28 cellular contexts compared by ENCODE assay signal in the genomic region with DNA sequence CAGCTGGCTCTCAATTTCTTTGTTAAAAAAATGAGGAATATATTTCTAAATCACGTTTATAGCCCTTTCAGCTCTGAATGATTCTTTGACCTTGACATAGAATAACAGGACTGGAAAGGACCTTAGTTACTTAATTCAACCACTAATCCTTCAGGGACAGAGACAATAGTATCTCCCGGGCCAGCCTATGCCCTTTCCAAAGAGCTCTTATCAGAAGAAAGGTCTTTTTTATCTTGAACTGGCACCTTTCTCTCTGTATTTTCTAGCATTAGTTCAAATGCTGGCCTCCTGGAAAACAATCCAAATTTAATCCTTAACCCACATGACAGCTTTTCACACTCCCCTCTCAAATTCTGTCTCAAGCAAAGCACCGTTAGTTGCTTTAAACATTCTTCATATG.
"Had no signal": no experiment of that assay in that cellular context is flagged by ENCODE, and none has a peak within 500 bp of the region (broad histone marks: within the 10 kb centered on the region; RNA-seq: fewer than 3 reads in every experiment).

No MANE protein-coding gene starts in this region.

- H3K9me3 Mint-ChIP-seq: activated naive CD8-positive, alpha-beta T cell treated with anti-CD3 and anti-CD28 coated beads, Interleukin-2, amount 50 U/mL, for 24 hours; activated T-helper 2 cell treated with anti-CD3 and anti-CD28 coated beads, Interferon-gamma antibody, Interleukin-2, Interleukin-4, amounts not matched to agents 10 μg/mL and 5 μg/mL and 100 μg/mL, durations not matched to agents 14 hours and 24 hours and 36 hours; dendritic cell treated with granulocyte-macrophage colony-stimulating factor and Interleukin-4, amounts not matched to agents 40 ng/mL and 50 ng/mL, for 4 days; neural crest cell had no signal

- H3K4me1 Mint-ChIP-seq: neural crest cell; stimulated activated memory B cell treated with anti-CD40 and anti-IgM and Interleukin-4, amounts not matched to agents 10 μg/mL and 1 μg/mL and 100 μg/mL, for 72 hours had no signal

- H3K27ac Mint-ChIP-seq: activated B cell treated with CpG ODN at 0.5 μM for 24 hours; activated CD8-positive, alpha-beta T cell treated with anti-CD3 and anti-CD28 coated beads for 36 hours; activated naive CD4-positive, alpha-beta T cell treated with anti-CD3 and anti-CD28 coated beads, Interleukin-2, amount 50 U/mL, for 24 hours; activated naive CD8-positive, alpha-beta T cell treated with anti-CD3 and anti-CD28 coated beads, Interleukin-2, amount 50 U/mL, for 24 hours; activated T-helper 2 cell treated with anti-CD3 and anti-CD28 coated beads, Interferon-gamma antibody, Interleukin-2, Interleukin-4, amounts not matched to agents 10 μg/mL and 5 μg/mL and 100 μg/mL, durations not matched to agents 14 hours and 24 hours and 36 hours; dendritic cell treated with granulocyte-macrophage colony-stimulating factor and Interleukin-4, amounts not matched to agents 40 ng/mL and 50 ng/mL, for 4 days; endodermal cell; stimulated activated memory B cell treated with anti-CD40 and anti-IgM and Interleukin-4, amounts not matched to agents 10 μg/mL and 1 μg/mL and 100 μg/mL, for 72 hours had no signal

- H3K27ac ChIP-seq: esophagus squamous epithelium, heart right ventricle, parathyroid adenoma, psoas muscle, upper lobe of left lung, vagina had no signal

- H3K4me3 Mint-ChIP-seq: activated B cell treated with CpG ODN at 0.5 μM for 24 hours; activated CD8-positive, alpha-beta T cell treated with anti-CD3 and anti-CD28 coated beads for 36 hours; activated naive CD4-positive, alpha-beta T cell treated with anti-CD3 and anti-CD28 coated beads, Interleukin-2, amount 50 U/mL, for 24 hours; activated naive CD8-positive, alpha-beta T cell treated with anti-CD3 and anti-CD28 coated beads, Interleukin-2, amount 50 U/mL, for 24 hours; dendritic cell treated with granulocyte-macrophage colony-stimulating factor and Interleukin-4, amounts not matched to agents 40 ng/mL and 50 ng/mL, for 4 days; endodermal cell; naive thymus-derived CD8-positive, alpha-beta T cell; neural crest cell; stimulated activated memory B cell treated with anti-CD40 and anti-IgM and Interleukin-4, amounts not matched to agents 10 μg/mL and 1 μg/mL and 100 μg/mL, for 72 hours; stimulated activated naive CD8-positive, alpha-beta T cell treated with anti-CD3 and anti-CD28 coated beads, Interleukin-15, amount 100 ng/mL, for 72 hours had no signal

- DNase-seq: activated B cell treated with CpG ODN at 0.5 μM for 24 hours; activated CD4-positive, alpha-beta T cell treated with anti-CD3 and anti-CD28 coated beads, Interleukin-2, amount 50 U/mL, for 1 hour; activated CD8-positive, alpha-beta T cell treated with anti-CD3 and anti-CD28 coated beads for 36 hours; activated naive CD8-positive, alpha-beta T cell treated with anti-CD3 and anti-CD28 coated beads, Interleukin-2, amount 50 U/mL, for 24 hours; activated T-cell treated with anti-CD3 and anti-CD28 coated beads, Interleukin-2, amount 50 U/mL, for 48 hours; amygdala; central memory CD4-positive, alpha-beta T cell; endodermal cell; esophagus squamous epithelium; foreskin melanocyte; heart right ventricle; naive thymus-derived CD8-positive, alpha-beta T cell; occipital lobe; psoas muscle; stimulated activated CD4-positive, alpha-beta T cell treated with anti-CD3 and anti-CD28 coated beads, Interleukin-1b, Interleukin-23, amount 100 ng/mL, for 48 hours; stimulated activated CD4-positive, alpha-beta T cell treated with anti-CD3 and anti-CD28 coated beads, Interleukin-4, amount 100 ng/mL, for 4 hours; stimulated activated CD8-positive, alpha-beta memory T cell treated with anti-CD3 and anti-CD28 coated beads, Interleukin-4, amount 100 ng/mL, for 48 hours; stimulated activated naive CD8-positive, alpha-beta T cell treated with anti-CD3 and anti-CD28 coated beads, Interleukin-15, amount 100 ng/mL, for 72 hours; substantia nigra; T-helper 9 cell; upper lobe of left lung had no signal

- H3K36me3 Mint-ChIP-seq: stimulated activated memory B cell treated with anti-CD40 and anti-IgM and Interleukin-4, amounts not matched to agents 10 μg/mL and 1 μg/mL and 100 μg/mL, for 72 hours had no signal
